ENCODE assay signal across 11 cellular contexts in the genomic region with DNA sequence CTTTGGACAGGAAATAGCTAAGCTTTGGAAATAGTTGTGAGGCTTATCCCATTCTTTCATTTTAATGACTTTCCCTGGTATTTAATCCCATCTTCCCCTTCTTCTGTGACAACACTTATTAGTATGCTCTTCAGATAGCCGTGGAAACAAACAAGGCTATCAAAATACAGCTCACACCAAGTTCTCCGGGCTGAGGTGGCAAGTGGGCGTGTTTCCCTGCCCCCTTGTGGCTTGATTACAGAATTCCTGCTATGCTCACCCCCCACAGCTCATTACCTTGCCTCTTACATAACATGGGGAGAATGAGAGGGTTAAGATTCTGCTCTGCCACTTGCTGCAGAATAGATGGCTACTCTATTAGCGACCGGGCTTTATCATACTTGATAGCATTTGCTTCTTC.
DNase-seq lines count a peak whose midpoint lies in the region; FAIRE-seq and TF ChIP-seq lines count a peak whose summit lies in the region.
"Had no signal": no experiment of that assay in that cellular context is flagged by ENCODE, and none has a peak within 500 bp of the region (broad histone marks: within the 10 kb centered on the region; RNA-seq: fewer than 3 reads in every experiment).

No MANE protein-coding gene starts in this region.

- no peak overlapping the region for H3K18ac ChIP-seq in H1 (ENCODE audit: extremely low read depth, low read length)

- H3K4ac ChIP-seq in H1 (replicated peaks; ENCODE audit: insufficient read length, low read depth, low read length) = no peak overlapping the region

- H4K8ac ChIP-seq in H1 (ENCODE audit: extremely low read depth, insufficient read depth, low read length) = no peak overlapping the region

- H3K23me2 ChIP-seq in H1 (ENCODE audit: low read depth, low read length) = no peaks in the 10 kb centered on the region

- 68% methylated on average over 5 of the region's 5 CpGs; no CpG with 5 or more reads in 1 of the 2 experiments for WGBS in H1 (ENCODE audit: extremely low coverage in 1 of 2, insufficient coverage in 1 of 2, insufficient read length in 1 of 2, insufficient replicate concordance in 2 of 2, low coverage in 1 of 2, low lambda C conversion rate in 2 of 2, missing lambda C conversion rate in 1 of 2), 2 experiments

- no peaks in the 10 kb centered on the region for H3K9me3 ChIP-seq in H1 (ENCODE audit: insufficient read depth in 2 of 2, low read depth in 1 of 2, low read length in 1 of 2)
- H3K9me3 ChIP-seq in skeletal muscle satellite cell (replicated peaks; ENCODE audit: low read length) = no peaks in the 10 kb centered on the region
- H3K9me3 ChIP-seq: suprapubic skin had no signal

- H4K20me1 ChIP-seq in H1 (replicated peaks in 1 of 2; ENCODE audit: control insufficient read depth in 1 of 2, insufficient read depth in 2 of 2, low read length in 2 of 2) = no peaks in the 10 kb centered on the region

- peak; percentile 82 for FAIRE-seq in H1 (lab: Jason Lieb, UNC)

- no peak for TF ChIP-seq EP300 in H1 (IDR thresholded peaks at IDR 0.05; ENCODE audit: borderline replicate concordance in 1 of 2, low read depth in 2 of 2, low read length in 2 of 2)

- DNase-seq in NCI-H82 (lab: John Stamatoyannopoulos, UW) (peak; percentile 75), NCI-H82 treated with DMSO at 0.1 percent for 48 hours (lab: John Stamatoyannopoulos, UW; ENCODE audit: unreplicated experiment) (no peak), NCI-H226 (peak; percentile 62), H1 (ENCODE audit: low read depth in 1 of 2, low spot score in 2 of 2) (peak; percentile 33 to 64), dorsolateral prefrontal cortex (no peak), head of caudate nucleus (no peak), NK-92 (lab: John Stamatoyannopoulos, UW; ENCODE audit: unreplicated experiment) (no peak)
- DNase-seq: left ventricle myocardium superior; stimulated activated CD4-positive, alpha-beta T cell treated with anti-CD3 and anti-CD28 coated beads, Interleukin-15, amount 100 ng/mL, for 24 hours had no signal

- CTCF ChIA-PET in H1 (lab: Charles Lee; ENCODE audit: partially characterized antibody) = interaction anchor here (0.6 to 2.3 kb wide), 20 partner anchors 10 to 633 kb away, joined by 3 to 13 read pairs (median 4); no protein-coding TSS in a partner anchor

- no peak overlapping the region for H3K14ac ChIP-seq in H1 (ENCODE audit: insufficient read length)

- H3K4me2 ChIP-seq in H1 (ENCODE audit: insufficient read depth in 1 of 2, low read depth in 2 of 2, low read length in 2 of 2) (no peak overlapping the region), skeletal muscle satellite cell (ENCODE audit: low read length) (peak overlapping the region; percentile 6)

- H2AFZ ChIP-seq in H1 (ENCODE audit: low read length) = no peak overlapping the region

- no peak overlapping the region for H2AK5ac ChIP-seq in H1 (ENCODE audit: low read depth, low read length)

- no peak overlapping the region for H4K5ac ChIP-seq in H1 (ENCODE audit: insufficient read length, low read depth, low read length)

- TF ChIP-seq CTCF in H1 (IDR thresholded peaks at IDR 0.05; ENCODE audit: control extremely low read depth in 1 of 3, insufficient read depth in 1 of 3, low read depth in 1 of 3, low read length in 3 of 3) = peak; percentile 58 to 70 (median 64)
- peak in 1 of 56 donors; percentile 14 for TF ChIP-seq CTCF in dorsolateral prefrontal cortex (IDR thresholded peaks at IDR 0.05 in 54 of 56, conservative IDR thresholded peaks at IDR 0.05 in 2 of 56; ENCODE audit: low read depth in 1 of 56, partially characterized antibody in 56 of 56)

- no peak overlapping the region for H4K91ac ChIP-seq in H1 (replicated peaks; ENCODE audit: insufficient read length, low read length)

- TF ChIP-seq RAD21 in H1 (IDR thresholded peaks at IDR 0.05 in 1 of 2, conservative IDR thresholded peaks at IDR 0.05 in 1 of 2; ENCODE audit: low read depth in 2 of 2, low read length in 2 of 2) = peak; percentile 68 to 71

- POLR2A ChIA-PET in H1 (lab: Charles Lee; ENCODE audit: partially characterized antibody) = no interaction called here

- H3K79me2 ChIP-seq in H1 (ENCODE audit: control insufficient read depth in 1 of 2, insufficient read depth in 2 of 2, low read length in 2 of 2) = no peaks in the 10 kb centered on the region

- H2BK12ac ChIP-seq in H1 (ENCODE audit: low read depth, low read length) = no peak overlapping the region

- H2BK15ac ChIP-seq in H1 (ENCODE audit: low read length) = no peak overlapping the region

- H3K23ac ChIP-seq in H1 (ENCODE audit: insufficient read length) = no peak overlapping the region

- no peak overlapping the region for H2BK20ac ChIP-seq in H1 (ENCODE audit: low read length)

- TF ChIP-seq POLR2A in H1 (IDR thresholded peaks at IDR 0.05; ENCODE audit: control extremely low read depth in 1 of 2, low read depth in 2 of 2, low read length in 2 of 2) = no peak

- H3K36me3 ChIP-seq in H1 (ENCODE audit: control insufficient read depth in 2 of 4, insufficient read depth in 4 of 4, low read length in 3 of 4) (no peaks in the 10 kb centered on the region), skeletal muscle satellite cell (ENCODE audit: insufficient read depth, low read length) (no peaks in the 10 kb centered on the region)
- H3K36me3 ChIP-seq: suprapubic skin had no signal

- no peak overlapping the region for H3K56ac ChIP-seq in H1 (replicated peaks; ENCODE audit: insufficient read length, low read depth, low read length)

- H3K9ac ChIP-seq in H1 (replicated peaks in 1 of 4; ENCODE audit: extremely low read depth in 1 of 4, low read depth in 3 of 4, low read length in 3 of 4) = no peak overlapping the region
- H3K9ac ChIP-seq in skeletal muscle satellite cell (ENCODE audit: low read depth, low read length) = no peak overlapping the region

- H3K4me1 ChIP-seq in H1 (replicated peaks in 1 of 4; ENCODE audit: control insufficient read depth in 3 of 4, insufficient read depth in 4 of 4, low read length in 3 of 4) (peaks cover 0 to 13% (median 2%) of the 10 kb centered on the region in 4 experiments; a peak in 2 of 7 replicates), skeletal muscle satellite cell (ENCODE audit: control insufficient read depth, insufficient read depth, low read length) (peaks cover 8% of the 10 kb centered on the region)
- H3K4me1 ChIP-seq: suprapubic skin had no signal

- no peak overlapping the region for H2BK5ac ChIP-seq in H1 (ENCODE audit: low read depth, low read length)

- H2BK120ac ChIP-seq in H1 (replicated peaks; ENCODE audit: low read depth, low read length) = no peak overlapping the region

- H3K27ac ChIP-seq in H1 (ENCODE audit: low read depth, low read length) (no peak overlapping the region), dorsolateral prefrontal cortex (no peak overlapping the region)
- H3K27ac ChIP-seq: suprapubic skin had no signal

- no peaks in the 10 kb centered on the region for H3K79me1 ChIP-seq in H1 (ENCODE audit: low read depth, low read length)

- intact Hi-C loops in dorsolateral prefrontal cortex (cut with DNase I) (no loop called here), head of caudate nucleus (cut with DNase I) (no loop called here)

- H3K4me3 ChIP-seq in H1 (ENCODE audit: extremely low read depth in 1 of 4, insufficient read depth in 2 of 4, low read depth in 3 of 4, low read length in 4 of 4) (no peak overlapping the region), skeletal muscle satellite cell (ENCODE audit: low read length) (no peak overlapping the region), dorsolateral prefrontal cortex (no peak overlapping the region)
- H3K4me3 ChIP-seq: suprapubic skin had no signal

- H3K27me3 ChIP-seq in H1 (replicated peaks in 1 of 4; ENCODE audit: control insufficient read depth in 3 of 4, extremely low read depth in 1 of 4, insufficient read depth in 3 of 4, low read length in 3 of 4) (no peaks in the 10 kb centered on the region), skeletal muscle satellite cell (ENCODE audit: control insufficient read depth, insufficient read depth, low read length) (no peaks in the 10 kb centered on the region), dorsolateral prefrontal cortex (peaks cover 0 to 3% (median 0%) of the 10 kb centered on the region in 45 donors)
- H3K27me3 ChIP-seq: suprapubic skin had no signal

TF ChIP-seq in H1, 55 proteins besides CTCF, POLR2A, EP300 and RAD21:
- no peak for TF ChIP-seq EGR1 (IDR thresholded peaks at IDR 0.05; ENCODE audit: borderline replicate concordance, low read depth, low read length)
- TF ChIP-seq, protein P1, sequence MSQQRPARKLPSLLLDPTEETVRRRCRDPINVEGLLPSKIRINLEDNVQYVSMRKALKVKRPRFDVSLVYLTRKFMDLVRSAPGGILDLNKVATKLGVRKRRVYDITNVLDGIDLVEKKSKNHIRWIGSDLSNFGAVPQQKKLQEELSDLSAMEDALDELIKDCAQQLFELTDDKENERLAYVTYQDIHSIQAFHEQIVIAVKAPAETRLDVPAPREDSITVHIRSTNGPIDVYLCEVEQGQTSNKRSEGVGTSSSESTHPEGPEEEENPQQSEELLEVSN (IDR thresholded peaks at IDR 0.05) = no peak
- peak; percentile 55; the same call in 1 of the 2 replicates for TF ChIP-seq YY1 (IDR thresholded peaks at IDR 0.05; ENCODE audit: low read depth, low read length)
- TF ChIP-seq SP1 (IDR thresholded peaks at IDR 0.05; ENCODE audit: low read depth, low read length) = no peak
- no peak for TF ChIP-seq BRCA1 (IDR thresholded peaks at IDR 0.05; ENCODE audit: low read depth, low read length)
- TF ChIP-seq TEAD4 (IDR thresholded peaks at IDR 0.05; ENCODE audit: low read depth, low read length) = peak; percentile 71; the same call in 1 of the 2 replicates

Comparison
In these comparisons a context has a peak if more than half of its experiments do, and no peak if none do; other contexts are left out.
1. DNase-seq: peak in NCI-H82 (single experiment), NCI-H226 (single experiment) and H1 (2 of 2); none in NCI-H82 treated with DMSO at 0.1 percent for 48 hours (single experiment), dorsolateral prefrontal cortex (0 of 10), head of caudate nucleus (0 of 42) and NK-92 (single experiment).